21 cellular contexts compared by ENCODE assay signal in the genomic region with DNA sequence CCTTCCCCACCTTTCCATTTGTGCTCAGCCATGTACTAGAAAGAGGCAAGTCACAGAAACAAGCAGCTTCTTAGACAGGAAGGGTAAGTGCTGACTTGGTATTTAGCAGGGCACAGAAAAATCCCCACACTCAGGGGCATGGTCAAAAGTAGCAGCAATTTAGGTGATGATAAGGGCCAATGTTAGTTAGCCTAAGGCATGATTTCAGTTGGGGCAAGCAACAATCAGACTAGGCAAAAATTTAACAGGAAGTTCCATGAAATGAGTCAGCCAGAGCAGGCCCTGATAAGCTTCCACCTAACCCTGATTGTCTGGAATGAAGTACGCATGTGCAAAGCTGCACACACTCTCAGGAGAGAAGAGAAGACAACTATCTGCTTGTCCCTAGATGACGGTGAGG.
DNase-seq lines count a peak whose midpoint lies in the region; ATAC-seq, FAIRE-seq and TF ChIP-seq lines count a peak whose summit lies in the region.
"Had no signal": no experiment of that assay in that cellular context is flagged by ENCODE, and none has a peak within 500 bp of the region (broad histone marks: within the 10 kb centered on the region; RNA-seq: fewer than 3 reads in every experiment).

No MANE protein-coding gene starts in this region.

- H3K36me3 ChIP-seq in pancreas (no peaks in the 10 kb centered on the region), BE2C (no peaks in the 10 kb centered on the region)

- WGBS in pancreas, 2 donors, result 40 to 51% methylated on average over 2 of the region's 2 CpGs

- intact Hi-C loops in pancreas (cut with DNase I), result no loop called here

- DNase-seq in HS-27A (ENCODE audit: low read depth), result peak; percentile 20
- DNase-seq in RWPE1 (ENCODE audit: low spot score), result peak; percentile 9
- DNase-seq in epithelial cell of prostate (ENCODE audit: low read depth, low spot score), result peak; percentile 12
- DNase-seq in pulmonary artery endothelial cell (ENCODE audit: low read depth, low spot score), result peak; percentile 20
- DNase-seq in NCI-H345 treated with DMSO at 0.1 percent for 48 hours (lab: John Stamatoyannopoulos, UW; ENCODE audit: unreplicated experiment), result no peak
- no peak for DNase-seq in pancreas
- no peak for DNase-seq in BE2C
- DNase-seq: IMR-90; NCI-H1092; NCI-H1436 treated with DMSO at 0.1 percent for 48 hours; NCI-H2029; NCI-H446; NCI-H69; NK-92 treated with Interleukin-12 subunit alpha and Interleukin-12 subunit beta, amount 100 ng/mL, for 24 hours; SHP77 treated with DMSO at 0.1 percent for 48 hours; SK-N-SH had no signal

- no peaks in the 10 kb centered on the region for H3K27me3 ChIP-seq in pancreas
- H3K27me3 ChIP-seq in BE2C, result no peaks in the 10 kb centered on the region

- ATAC-seq in pancreas, result no peak

- no peak for TF ChIP-seq CTCF in RWPE1 (conservative IDR thresholded peaks at IDR 0.05; ENCODE audit: low read depth)
- no peak for TF ChIP-seq CTCF in pancreas (IDR thresholded peaks at IDR 0.05)
- TF ChIP-seq CTCF in BE2C (IDR thresholded peaks at IDR 0.05; ENCODE audit: low read depth, low read length), result no peak

- H3K4me1 ChIP-seq in pancreas, result no peaks in the 10 kb centered on the region
- H3K4me1 ChIP-seq in BE2C, result no peaks in the 10 kb centered on the region

- no peak overlapping the region for H3K27ac ChIP-seq in RWPE1
- H3K27ac ChIP-seq in epithelial cell of prostate, result no peak overlapping the region
- no peak overlapping the region for H3K27ac ChIP-seq in pancreas
- H3K27ac ChIP-seq: C4-2B had no signal

- POLR2A ChIA-PET in RWPE1 (lab: Yijun Ruan, JAX; ENCODE audit: low non-redundant PET), result no interaction called here

- no peak for FAIRE-seq in pancreas (lab: Jason Lieb, UNC)
- FAIRE-seq: D721Med, GM12892, GM18507, H54 had no signal

- H3K4me3 ChIP-seq in pancreas (no peak overlapping the region), BE2C (ENCODE audit: low read depth, low read length) (no peak overlapping the region)

- no peaks in the 10 kb centered on the region for H3K9me3 ChIP-seq in pancreas
- H3K9me3 ChIP-seq in BE2C, result no peaks in the 10 kb centered on the region
- H3K9me3 ChIP-seq: SK-N-SH had no signal

- CTCF ChIA-PET in RWPE1 (lab: Yijun Ruan, JAX), result no interaction called here

Comparison
In these comparisons a context has a peak if more than half of its experiments do, and no peak if none do; other contexts are left out.
1. DNase-seq: peak in HS-27A (single experiment), RWPE1 (single experiment), epithelial cell of prostate (single experiment) and pulmonary artery endothelial cell (single experiment); none in NCI-H345 treated with DMSO at 0.1 percent for 48 hours (single experiment), pancreas (0 of 6) and BE2C (single experiment).